3 cellular contexts compared by ENCODE assay signal in genomic region chr11:126765196-126765595, GRCh38.
"Had no signal": no experiment of that assay in that cellular context is flagged by ENCODE, and none has a peak within 500 bp of the region (broad histone marks: within the 10 kb centered on the region; RNA-seq: fewer than 3 reads in every experiment).

No MANE protein-coding gene starts in this region.

- DNase-seq: GDM1, GF-D8 had no signal

- H3K4me3 ChIP-seq: GM12878 had no signal

- ATAC-seq: GM12878 had no signal
